8 cellular contexts compared by ENCODE assay signal in genomic region chr9:61856858-61857453, GRCh38.
DNase-seq lines count a peak whose midpoint lies in the region; ATAC-seq and TF ChIP-seq lines count a peak whose summit lies in the region.
"Not testable (repeated sequence)": the region's sequence is repeated elsewhere in the genome, so short reads cannot be mapped to it uniquely, and the experiment has no call there.

No MANE protein-coding gene starts in this region.

- not testable (repeated sequence) for H3K9me3 ChIP-seq in Caco-2, colonic mucosa, upper lobe of right lung

- not testable (repeated sequence) for H3K27me3 ChIP-seq in Caco-2 (replicated peaks; ENCODE audit: control insufficient read depth, insufficient read depth, low read length); colonic mucosa; upper lobe of right lung

- not testable (repeated sequence) for H3K9me3 Mint-ChIP-seq in Caco-2 (ENCODE audit: unreplicated experiment); activated CD4-positive, alpha-beta memory T cell treated with anti-CD3 and anti-CD28 coated beads, Interleukin-2, amount 10 ng/mL, durations not matched to agents 7 days and 5 days; activated naive CD4-positive, alpha-beta T cell treated with anti-CD3 and anti-CD28 coated beads, Interleukin-2, amount 50 U/mL, for 24 hours; naive thymus-derived CD8-positive, alpha-beta T cell

- intact Hi-C loops in Caco-2 (cut with micrococcal nuclease; ENCODE audit: unreplicated experiment); colonic mucosa (cut with DNase I); sciatic nerve (cut with DNase I); upper lobe of right lung (cut with DNase I): not testable (repeated sequence)

- H3K27ac ChIP-seq in colonic mucosa, upper lobe of right lung: not testable (repeated sequence)

- BruUV-seq in Caco-2 (replicated peaks; lab: Mats Ljungman, UMichigan) = not testable (repeated sequence)

- not testable (repeated sequence) for ATAC-seq in left lobe of liver; naive thymus-derived CD8-positive, alpha-beta T cell; sciatic nerve
- peak; percentile 17 for ATAC-seq in upper lobe of right lung

- TF ChIP-seq CTCF in Caco-2 (IDR thresholded peaks at IDR 0.05; ENCODE audit: insufficient read depth in 1 of 2, low read depth in 1 of 2, low read length in 1 of 2, severe bottlenecking in 1 of 2, unreplicated experiment in 1 of 2); colonic mucosa (IDR thresholded peaks at IDR 0.05); upper lobe of right lung (IDR thresholded peaks at IDR 0.05): not testable (repeated sequence)

- H3K36me3 Mint-ChIP-seq in Caco-2 (ENCODE audit: insufficient read depth, unreplicated experiment); activated CD4-positive, alpha-beta memory T cell treated with anti-CD3 and anti-CD28 coated beads, Interleukin-2, amount 10 ng/mL, durations not matched to agents 7 days and 5 days (ENCODE audit: low read depth); activated naive CD4-positive, alpha-beta T cell treated with anti-CD3 and anti-CD28 coated beads, Interleukin-2, amount 50 U/mL, for 24 hours; naive thymus-derived CD8-positive, alpha-beta T cell: not testable (repeated sequence)

- H3K36me3 ChIP-seq in Caco-2 (ENCODE audit: control insufficient read depth, insufficient read depth, low read length); colonic mucosa; upper lobe of right lung: not testable (repeated sequence)

- H3K9ac ChIP-seq in colonic mucosa (ENCODE audit: low read depth in 2 of 2, low read length in 2 of 2) = not testable (repeated sequence)

- H3K4me3 ChIP-seq in Caco-2 (ENCODE audit: low read depth, low read length); colonic mucosa; upper lobe of right lung: not testable (repeated sequence)

- not testable (repeated sequence) for H3K27me3 Mint-ChIP-seq in Caco-2 (ENCODE audit: insufficient read depth, unreplicated experiment); activated CD4-positive, alpha-beta memory T cell treated with anti-CD3 and anti-CD28 coated beads, Interleukin-2, amount 10 ng/mL, durations not matched to agents 7 days and 5 days; activated naive CD4-positive, alpha-beta T cell treated with anti-CD3 and anti-CD28 coated beads, Interleukin-2, amount 50 U/mL, for 24 hours; naive thymus-derived CD8-positive, alpha-beta T cell

- CTCF ChIA-PET in Caco-2 (lab: Charles Lee); activated CD4-positive, alpha-beta memory T cell treated with anti-CD3 and anti-CD28 coated beads, Interleukin-2, amount 10 ng/mL, durations not matched to agents 7 days and 5 days (lab: Charles Lee): not testable (repeated sequence)

- H3K27ac Mint-ChIP-seq in Caco-2 (ENCODE audit: unreplicated experiment); activated CD4-positive, alpha-beta memory T cell treated with anti-CD3 and anti-CD28 coated beads, Interleukin-2, amount 10 ng/mL, durations not matched to agents 7 days and 5 days; activated naive CD4-positive, alpha-beta T cell treated with anti-CD3 and anti-CD28 coated beads, Interleukin-2, amount 50 U/mL, for 24 hours; naive thymus-derived CD8-positive, alpha-beta T cell: not testable (repeated sequence)

- not testable (repeated sequence) for H3K4me1 Mint-ChIP-seq in Caco-2 (ENCODE audit: low read depth, unreplicated experiment); activated CD4-positive, alpha-beta memory T cell treated with anti-CD3 and anti-CD28 coated beads, Interleukin-2, amount 10 ng/mL, durations not matched to agents 7 days and 5 days; activated naive CD4-positive, alpha-beta T cell treated with anti-CD3 and anti-CD28 coated beads, Interleukin-2, amount 50 U/mL, for 24 hours; naive thymus-derived CD8-positive, alpha-beta T cell

- H3K4me3 Mint-ChIP-seq in Caco-2 (ENCODE audit: unreplicated experiment); activated CD4-positive, alpha-beta memory T cell treated with anti-CD3 and anti-CD28 coated beads, Interleukin-2, amount 10 ng/mL, durations not matched to agents 7 days and 5 days: not testable (repeated sequence)
- H3K4me3 Mint-ChIP-seq in activated naive CD4-positive, alpha-beta T cell treated with anti-CD3 and anti-CD28 coated beads, Interleukin-2, amount 50 U/mL, for 24 hours = peak overlapping the region; percentile 12
- H3K4me3 Mint-ChIP-seq in naive thymus-derived CD8-positive, alpha-beta T cell = peak overlapping the region in 3 of 10 donors; percentile 1 to 43 (median 40)

- not testable (repeated sequence) for H3K4me1 ChIP-seq in Caco-2, colonic mucosa, upper lobe of right lung

- DNase-seq in Caco-2 = peak; percentile 0 to 15
- peak; percentile 15 for DNase-seq in activated CD4-positive, alpha-beta memory T cell treated with anti-CD3 and anti-CD28 coated beads, Interleukin-2, amount 10 ng/mL, durations not matched to agents 7 days and 5 days
- DNase-seq in colonic mucosa = peak; percentile 17
- DNase-seq in left lobe of liver (ENCODE audit: low spot score) = peak; percentile 50
- peak in 6 of 10 donors; percentile 5 to 59 (median 13) for DNase-seq in naive thymus-derived CD8-positive, alpha-beta T cell
- peak; percentile 60 for DNase-seq in sciatic nerve (ENCODE audit: low spot score)
- DNase-seq in upper lobe of right lung = peak; percentile 34

- POLR2A ChIA-PET in Caco-2 (lab: Charles Lee); activated CD4-positive, alpha-beta memory T cell treated with anti-CD3 and anti-CD28 coated beads, Interleukin-2, amount 10 ng/mL, durations not matched to agents 7 days and 5 days (lab: Charles Lee); naive thymus-derived CD8-positive, alpha-beta T cell (lab: Charles Lee): not testable (repeated sequence)

Comparison
In these comparisons a context has a peak if more than half of its experiments do, and no peak if none do; other contexts are left out.
1. DNase-seq: peak in every context shown above with its lines; median percentile 60 in sciatic nerve; 50 in left lobe of liver; 34 in upper lobe of right lung; 17 in colonic mucosa; 15 in activated CD4-positive, alpha-beta memory T cell treated with anti-CD3 and anti-CD28 coated beads, Interleukin-2, amount 10 ng/mL, durations not matched to agents 7 days and 5 days; 13 in naive thymus-derived CD8-positive, alpha-beta T cell; 8 in Caco-2.